8 cellular contexts compared by ENCODE assay signal in the genomic region with DNA sequence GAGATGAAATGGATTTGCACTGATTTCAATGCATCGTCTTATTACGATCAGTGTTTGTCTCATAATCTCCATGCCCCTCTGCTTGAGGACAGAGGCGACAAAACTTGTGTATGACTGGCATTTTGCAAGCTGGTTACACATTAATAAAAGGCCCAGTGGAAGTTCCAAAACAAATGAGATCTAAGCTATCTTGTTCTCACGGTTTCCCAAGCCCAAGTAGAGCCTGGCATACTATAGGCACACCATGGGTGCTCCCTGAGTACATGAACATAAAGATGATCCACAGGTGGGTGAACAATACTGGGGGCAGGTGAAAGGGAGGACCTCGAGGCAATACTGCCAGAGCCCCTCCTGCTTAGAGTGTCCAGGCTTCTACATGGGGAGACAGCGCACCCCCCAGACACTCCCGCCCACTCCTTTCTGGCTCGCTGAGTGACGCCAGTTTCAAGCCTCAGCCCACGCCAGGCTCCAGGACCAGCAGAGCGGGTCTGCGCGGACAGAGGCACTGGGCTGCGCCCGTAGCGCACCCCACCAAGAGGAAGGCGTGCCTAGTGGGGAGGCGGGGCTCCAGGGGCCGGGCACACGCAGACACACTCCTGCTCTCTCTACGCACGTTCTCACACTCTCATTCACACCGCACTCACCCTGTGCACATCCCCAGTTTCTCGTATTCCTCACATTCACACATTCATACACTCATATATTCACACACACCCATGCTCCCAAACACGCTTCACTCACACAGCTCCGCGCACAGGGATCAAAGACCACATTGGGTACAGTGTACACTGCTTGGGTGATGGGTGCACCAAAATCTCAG. TPM values are rescaled to one million over a fixed set of nuclear protein-coding genes. Genes with fewer than 3 reads are reported as not detected.
DNase-seq lines count a peak whose midpoint lies in the region; ATAC-seq and TF ChIP-seq lines count a peak whose summit lies in the region.

No MANE protein-coding gene starts in this region.

- ATAC-seq in GM21447 (IDR thresholded peaks at IDR 0.05; ENCODE audit: unreplicated experiment) (peak; percentile 47), lung (ENCODE audit: insufficient read depth, low FRiP score) (peak; percentile 68)

- no peak for TF ChIP-seq CTCF in OCI-LY7 (conservative IDR thresholded peaks at IDR 0.05; ENCODE audit: low read length)
- no peak for TF ChIP-seq CTCF in choroid plexus epithelial cell (conservative IDR thresholded peaks at IDR 0.05; ENCODE audit: low read depth, low read length)
- TF ChIP-seq CTCF in lung (IDR thresholded peaks at IDR 0.05; ENCODE audit: control extremely low read depth, extremely low read depth) = no peak
- no peak for TF ChIP-seq CTCF in type B pancreatic cell (conservative IDR thresholded peaks at IDR 0.05)

- no peaks in the 10 kb centered on the region for H3K9me2 ChIP-seq in OCI-LY7 (ENCODE audit: insufficient read depth, low read length)

- no peak overlapping the region for H3K27ac Mint-ChIP-seq in type B pancreatic cell

- H3K9me3 ChIP-seq in OCI-LY7 (ENCODE audit: low read length) = no peaks in the 10 kb centered on the region
- peaks cover 0 to 3% of the 10 kb centered on the region in 2 donors for H3K9me3 ChIP-seq in lung (ENCODE audit: control insufficient read depth in 2 of 2, insufficient read depth in 1 of 2, low read length in 1 of 2)

- 21 to 25% methylated on average over 26 to 27 of the region's 27 CpGs for WGBS in lung, 2 donors

- H3K9me3 Mint-ChIP-seq in type B pancreatic cell = no peaks in the 10 kb centered on the region

- peaks cover 92% of the 10 kb centered on the region for H3K27me3 Mint-ChIP-seq in type B pancreatic cell

- CTCF ChIA-PET in OCI-LY7 (lab: Charles Lee; ENCODE audit: unreplicated experiment) = interaction anchor here (1.0 kb wide), 1 partner anchor 23 kb away, joined by 3 read pairs; no protein-coding TSS in a partner anchor

- POLR2A ChIA-PET in OCI-LY7 (lab: Charles Lee) = interaction anchor here (1.2 to 1.3 kb wide), 2 partner anchors 9 to 18 kb away, joined by 4 to 5 read pairs; a partner anchor contains a TSS

- no peaks in the 10 kb centered on the region for H4K20me1 ChIP-seq in OCI-LY7 (ENCODE audit: insufficient read depth, low read length)

- peak overlapping the region; percentile 82 for H3K4me2 ChIP-seq in OCI-LY7 (ENCODE audit: low read length)

- peak overlapping the region; percentile 90 for H3K4me3 Mint-ChIP-seq in type B pancreatic cell

- peak overlapping the region; percentile 63 for H3K4me3 ChIP-seq in OCI-LY7 (ENCODE audit: low read depth, low read length, poor library complexity, severe bottlenecking)
- H3K4me3 ChIP-seq in choroid plexus epithelial cell (ENCODE audit: low read depth, low read length) = peak overlapping the region; percentile 58
- no peak overlapping the region for H3K4me3 ChIP-seq in lung

- H3K27me3 ChIP-seq in lung (ENCODE audit: control insufficient read depth, insufficient read depth) = peaks cover 10% of the 10 kb centered on the region

- H3K36me3 ChIP-seq in OCI-LY7 (ENCODE audit: insufficient read depth, low read length) (no peaks in the 10 kb centered on the region), lung (ENCODE audit: control insufficient read depth in 2 of 2, insufficient read depth in 2 of 2, low read length in 2 of 2) (no peaks in the 10 kb centered on the region)

- H2AFZ ChIP-seq in OCI-LY7 (ENCODE audit: low read length) = peak overlapping the region; percentile 91

- no peaks in the 10 kb centered on the region for H3K79me2 ChIP-seq in OCI-LY7 (ENCODE audit: insufficient read depth, low read depth, low read length)

- peaks cover 15% of the 10 kb centered on the region for H3K4me1 Mint-ChIP-seq in type B pancreatic cell (ENCODE audit: unreplicated experiment)

- H3K4me1 ChIP-seq in OCI-LY7 (ENCODE audit: insufficient read depth, low read length, poor library complexity, severe bottlenecking) = peaks cover 28% of the 10 kb centered on the region
- H3K4me1 ChIP-seq in lung (ENCODE audit: control insufficient read depth in 2 of 2, insufficient read depth in 2 of 2, low read length in 2 of 2) = peaks cover 0 to 10% of the 10 kb centered on the region in 2 donors

- H3K27ac ChIP-seq in OCI-LY7 (ENCODE audit: low read depth, low read length, poor library complexity, severe bottlenecking) = no peak overlapping the region
- H3K27ac ChIP-seq in lung (ENCODE audit: low read depth in 1 of 2, low read length in 1 of 2) = no peak overlapping the region

- H3K36me3 Mint-ChIP-seq in type B pancreatic cell = no peaks in the 10 kb centered on the region

- no TSS peak for BruUV-seq in OCI-LY7 (replicated peaks; lab: Mats Ljungman, UMichigan)

- DNase-seq in COLO668 (lab: John Stamatoyannopoulos, UW; ENCODE audit: unreplicated experiment) = peak; percentile 10
- no peak for DNase-seq in OCI-LY7 (ENCODE audit: low spot score)
- peak; percentile 30 for DNase-seq in choroid plexus epithelial cell (ENCODE audit: low read depth)
- no peak for DNase-seq in lung (ENCODE audit: low spot score)
- DNase-seq in type B pancreatic cell (ENCODE audit: extremely low spot score, unreplicated experiment) = no peak
- DNase-seq in AML-193 (lab: John Stamatoyannopoulos, UW) = no peak
- DNase-seq in SK-N-DZ (ENCODE audit: low spot score) = no peak

- intact Hi-C loops in OCI-LY7 (cut with micrococcal nuclease; ENCODE audit: unreplicated experiment) = no loop called here

RNA-seq across cellular contexts. Expression of a gene that starts 8.9 kb away (rescaled TPM):
- not detected in 2 replicates for total RNA-seq in OCI-LY7 (2014; rRNA removed; shearing (Covaris generic))
- total RNA-seq in OCI-LY7 (2022) (not detected in 2 replicates), lung (not detected), type B pancreatic cell (ENCODE audit: low replicate concordance) (5.6 TPM in 1 of 2 replicates, not detected in the other)
- polyA plus RNA-seq in lung = not detected
- 0.12 TPM in 1 of 2 replicates, not detected in the other for polyA plus RNA-seq in SK-N-DZ (2014; cell fraction: cytosol; rRNA removed)
- 0.12 TPM in 1 of 2 replicates, not detected in the other for polyA plus RNA-seq in SK-N-DZ (2014; cell fraction: nucleus; rRNA removed)

RNA-seq across cellular contexts. Expression of a gene that starts 26.6 kb away (rescaled TPM):
- 38.6 and 45.0 TPM in 2 replicates for total RNA-seq in OCI-LY7 (2014; rRNA removed; shearing (Covaris generic))
- 28.9 and 30.4 TPM in 2 replicates for total RNA-seq in OCI-LY7 (2022)
- 10 to 100 TPM; 21.6 to 52.8 TPM for total RNA-seq in lung
- polyA plus RNA-seq in lung = 10 to 100 TPM; 12.6 to 39.5 TPM
- 16.5 and 22.2 TPM in 2 replicates for total RNA-seq in type B pancreatic cell (ENCODE audit: low replicate concordance)
- polyA plus RNA-seq in SK-N-DZ (2014; cell fraction: cytosol; rRNA removed) = 19.2 and 28.0 TPM in 2 replicates
- polyA plus RNA-seq in SK-N-DZ (2014; cell fraction: nucleus; rRNA removed) = 8.2 and 14.1 TPM in 2 replicates

Comparison
In these comparisons a context has a peak if more than half of its experiments do, and no peak if none do; other contexts are left out.
1. DNase-seq: peak in COLO668 (single experiment) and choroid plexus epithelial cell (single experiment); none in OCI-LY7 (single experiment), lung (single experiment), type B pancreatic cell (single experiment), AML-193 (0 of 2) and SK-N-DZ (single experiment).